In the genomic region with DNA sequence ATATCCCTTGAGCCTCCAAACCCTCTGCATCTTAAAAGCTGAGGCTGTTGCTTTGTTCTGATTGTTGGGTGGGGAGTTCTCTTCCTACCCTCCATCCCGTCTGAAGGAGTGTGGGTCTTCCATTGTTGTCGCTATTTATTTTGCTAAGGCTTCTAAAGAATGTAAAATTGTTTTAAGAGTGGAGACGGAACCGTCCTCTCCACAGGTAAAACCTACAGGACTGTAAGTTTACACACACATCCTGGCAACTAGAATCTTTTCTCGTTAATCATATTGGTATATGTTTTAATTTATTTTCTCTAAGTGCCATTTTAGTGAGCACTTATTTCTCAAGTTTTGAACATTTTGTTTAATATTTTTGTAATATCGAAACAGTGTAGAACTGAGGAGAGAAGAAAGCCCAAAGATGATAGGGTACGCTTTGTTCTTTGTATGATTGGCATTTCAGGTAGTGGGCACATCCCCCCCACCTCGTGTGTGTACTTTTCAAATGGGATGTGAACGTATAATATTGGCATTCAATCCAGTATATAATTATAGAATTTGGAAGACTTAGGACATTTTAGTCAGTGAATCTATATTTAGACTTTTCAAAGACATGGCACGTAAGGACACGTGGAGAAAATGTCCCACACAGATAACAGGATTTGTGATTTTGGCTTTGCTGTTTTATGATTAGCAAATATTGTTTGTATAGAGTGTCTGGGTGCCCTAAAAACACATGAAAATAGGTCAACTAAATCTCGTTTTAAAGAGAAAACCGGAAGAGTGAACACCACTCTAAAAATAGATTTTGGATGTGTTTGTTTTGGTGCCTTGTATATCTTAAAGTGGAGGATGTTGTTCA, we compare ENCODE assay signal across 1 cellular context.
TF ChIP-seq lines count a peak whose summit lies in the region.

No MANE protein-coding gene starts in this region.

TF ChIP-seq in HEK293, 187 proteins besides CTCF, POLR2A, EP300 and RAD21 (continued from another document):
- TF ChIP-seq, protein P1, sequence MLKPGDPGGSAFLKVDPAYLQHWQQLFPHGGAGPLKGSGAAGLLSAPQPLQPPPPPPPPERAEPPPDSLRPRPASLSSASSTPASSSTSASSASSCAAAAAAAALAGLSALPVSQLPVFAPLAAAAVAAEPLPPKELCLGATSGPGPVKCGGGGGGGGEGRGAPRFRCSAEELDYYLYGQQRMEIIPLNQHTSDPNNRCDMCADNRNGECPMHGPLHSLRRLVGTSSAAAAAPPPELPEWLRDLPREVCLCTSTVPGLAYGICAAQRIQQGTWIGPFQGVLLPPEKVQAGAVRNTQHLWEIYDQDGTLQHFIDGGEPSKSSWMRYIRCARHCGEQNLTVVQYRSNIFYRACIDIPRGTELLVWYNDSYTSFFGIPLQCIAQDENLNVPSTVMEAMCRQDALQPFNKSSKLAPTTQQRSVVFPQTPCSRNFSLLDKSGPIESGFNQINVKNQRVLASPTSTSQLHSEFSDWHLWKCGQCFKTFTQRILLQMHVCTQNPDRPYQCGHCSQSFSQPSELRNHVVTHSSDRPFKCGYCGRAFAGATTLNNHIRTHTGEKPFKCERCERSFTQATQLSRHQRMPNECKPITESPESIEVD (tag by site-specific recombination; IDR thresholded peaks at IDR 0.05) = peak; percentile 56
- TF ChIP-seq GLIS2 (tag by site-specific recombination; IDR thresholded peaks at IDR 0.05) = no peak
- TF ChIP-seq SP7 (tag by site-specific recombination; IDR thresholded peaks at IDR 0.05) = no peak
- TF ChIP-seq FEZF1 (tag by site-specific recombination; IDR thresholded peaks at IDR 0.05) = no peak
